1 cellular context compared by ENCODE assay signal in the genomic region with DNA sequence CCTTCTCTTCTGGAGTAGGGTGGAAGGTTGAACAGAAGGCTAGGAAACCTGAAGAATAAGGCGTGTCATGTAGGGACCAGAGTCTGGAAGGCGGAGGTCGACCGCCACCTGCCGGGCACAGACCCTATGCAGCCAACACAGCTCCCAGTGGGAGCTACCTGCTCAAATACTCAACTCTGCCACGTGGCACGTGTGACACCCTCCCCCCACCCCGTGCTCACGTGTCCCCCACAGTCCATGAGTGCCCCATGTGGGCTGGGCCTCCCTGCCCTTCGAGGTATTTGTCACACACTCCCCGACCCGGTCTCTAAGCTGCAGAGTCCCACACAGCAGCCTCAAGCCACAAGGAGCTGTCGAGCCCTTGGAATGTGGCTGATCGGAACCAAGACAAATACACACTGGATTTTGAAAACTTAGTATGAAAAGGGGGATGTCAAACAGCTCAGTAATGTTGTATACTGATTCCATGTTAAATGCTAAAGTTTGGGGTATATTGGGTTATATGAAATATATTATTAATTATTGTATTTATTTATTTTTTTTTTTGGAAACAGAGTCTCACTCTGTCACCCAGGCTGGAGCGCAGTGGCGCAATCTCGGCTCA.
TF ChIP-seq lines count a peak whose summit lies in the region.

No MANE protein-coding gene starts in this region.

TF ChIP-seq in HepG2, 621 proteins besides CTCF, POLR2A, EP300 and RAD21 (continued from another document and continues in another):
- TF ChIP-seq, protein P1, sequence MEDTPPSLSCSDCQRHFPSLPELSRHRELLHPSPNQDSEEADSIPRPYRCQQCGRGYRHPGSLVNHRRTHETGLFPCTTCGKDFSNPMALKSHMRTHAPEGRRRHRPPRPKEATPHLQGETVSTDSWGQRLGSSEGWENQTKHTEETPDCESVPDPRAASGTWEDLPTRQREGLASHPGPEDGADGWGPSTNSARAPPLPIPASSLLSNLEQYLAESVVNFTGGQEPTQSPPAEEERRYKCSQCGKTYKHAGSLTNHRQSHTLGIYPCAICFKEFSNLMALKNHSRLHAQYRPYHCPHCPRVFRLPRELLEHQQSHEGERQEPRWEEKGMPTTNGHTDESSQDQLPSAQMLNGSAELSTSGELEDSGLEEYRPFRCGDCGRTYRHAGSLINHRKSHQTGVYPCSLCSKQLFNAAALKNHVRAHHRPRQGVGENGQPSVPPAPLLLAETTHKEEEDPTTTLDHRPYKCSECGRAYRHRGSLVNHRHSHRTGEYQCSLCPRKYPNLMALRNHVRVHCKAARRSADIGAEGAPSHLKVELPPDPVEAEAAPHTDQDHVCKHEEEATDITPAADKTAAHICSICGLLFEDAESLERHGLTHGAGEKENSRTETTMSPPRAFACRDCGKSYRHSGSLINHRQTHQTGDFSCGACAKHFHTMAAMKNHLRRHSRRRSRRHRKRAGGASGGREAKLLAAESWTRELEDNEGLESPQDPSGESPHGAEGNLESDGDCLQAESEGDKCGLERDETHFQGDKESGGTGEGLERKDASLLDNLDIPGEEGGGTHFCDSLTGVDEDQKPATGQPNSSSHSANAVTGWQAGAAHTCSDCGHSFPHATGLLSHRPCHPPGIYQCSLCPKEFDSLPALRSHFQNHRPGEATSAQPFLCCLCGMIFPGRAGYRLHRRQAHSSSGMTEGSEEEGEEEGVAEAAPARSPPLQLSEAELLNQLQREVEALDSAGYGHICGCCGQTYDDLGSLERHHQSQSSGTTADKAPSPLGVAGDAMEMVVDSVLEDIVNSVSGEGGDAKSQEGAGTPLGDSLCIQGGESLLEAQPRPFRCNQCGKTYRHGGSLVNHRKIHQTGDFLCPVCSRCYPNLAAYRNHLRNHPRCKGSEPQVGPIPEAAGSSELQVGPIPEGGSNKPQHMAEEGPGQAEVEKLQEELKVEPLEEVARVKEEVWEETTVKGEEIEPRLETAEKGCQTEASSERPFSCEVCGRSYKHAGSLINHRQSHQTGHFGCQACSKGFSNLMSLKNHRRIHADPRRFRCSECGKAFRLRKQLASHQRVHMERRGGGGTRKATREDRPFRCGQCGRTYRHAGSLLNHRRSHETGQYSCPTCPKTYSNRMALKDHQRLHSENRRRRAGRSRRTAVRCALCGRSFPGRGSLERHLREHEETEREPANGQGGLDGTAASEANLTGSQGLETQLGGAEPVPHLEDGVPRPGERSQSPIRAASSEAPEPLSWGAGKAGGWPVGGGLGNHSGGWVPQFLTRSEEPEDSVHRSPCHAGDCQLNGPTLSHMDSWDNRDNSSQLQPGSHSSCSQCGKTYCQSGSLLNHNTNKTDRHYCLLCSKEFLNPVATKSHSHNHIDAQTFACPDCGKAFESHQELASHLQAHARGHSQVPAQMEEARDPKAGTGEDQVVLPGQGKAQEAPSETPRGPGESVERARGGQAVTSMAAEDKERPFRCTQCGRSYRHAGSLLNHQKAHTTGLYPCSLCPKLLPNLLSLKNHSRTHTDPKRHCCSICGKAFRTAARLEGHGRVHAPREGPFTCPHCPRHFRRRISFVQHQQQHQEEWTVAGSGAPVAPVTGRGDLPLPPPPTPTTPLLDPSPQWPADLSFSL (CRISPR knock-in tag; IDR thresholded peaks at IDR 0.05) = no peak
- TF ChIP-seq MAZ (IDR thresholded peaks at IDR 0.05; ENCODE audit: borderline replicate concordance, low read depth, low read length) (no peak), MAZ (CRISPR knock-in tag; IDR thresholded peaks at IDR 0.05; ENCODE audit: low read depth) (peak; percentile 68; the same call in 1 of the 2 replicates), ZNF761 (CRISPR knock-in tag; conservative IDR thresholded peaks at IDR 0.05) (0 out of 2 replicates have a peak, but pooled peaks have one; percentile 46), MAF1 (CRISPR knock-in tag; IDR thresholded peaks at IDR 0.05; ENCODE audit: borderline replicate concordance) (no peak), SMAD9 (CRISPR knock-in tag; IDR thresholded peaks at IDR 0.05) (0 out of 2 replicates have a peak, but pooled peaks have one; percentile 55), GATAD2A (CRISPR knock-in tag; IDR thresholded peaks at IDR 0.05) (peak; percentile 86), ARNT (IDR thresholded peaks at IDR 0.05) (no peak), ZNF225 (CRISPR knock-in tag; IDR thresholded peaks at IDR 0.05) (0 out of 2 replicates have a peak, but pooled peaks have one; percentile 35), KAT7 (CRISPR knock-in tag; IDR thresholded peaks at IDR 0.05; ENCODE audit: borderline replicate concordance) (no peak), MAFG (CRISPR knock-in tag; IDR thresholded peaks at IDR 0.05) (no peak), BRCA1 (CRISPR knock-in tag; IDR thresholded peaks at IDR 0.05) (no peak), ZNF781 (CRISPR knock-in tag; IDR thresholded peaks at IDR 0.05; ENCODE audit: borderline replicate concordance, not compliant biosample characterization) (peak; percentile 89), ZNF17 (CRISPR knock-in tag; IDR thresholded peaks at IDR 0.05) (no peak), NR2F1 (CRISPR knock-in tag; IDR thresholded peaks at IDR 0.05) (no peak), KDM4B (CRISPR knock-in tag; IDR thresholded peaks at IDR 0.05) (0 out of 2 replicates have a peak, but pooled peaks have one; percentile 65), MIER2 (CRISPR knock-in tag; IDR thresholded peaks at IDR 0.05) (peak; percentile 76), RFX3 (CRISPR knock-in tag; IDR thresholded peaks at IDR 0.05) (no peak), ZC3H13 (CRISPR knock-in tag; IDR thresholded peaks at IDR 0.05) (no peak), GATA4 (IDR thresholded peaks at IDR 0.05; ENCODE audit: borderline replicate concordance, low read depth) (no peak), ZFAT (CRISPR knock-in tag; conservative IDR thresholded peaks at IDR 0.05) (no peak), SSRP1 (CRISPR knock-in tag; IDR thresholded peaks at IDR 0.05) (no peak), ZFP37 (CRISPR knock-in tag; IDR thresholded peaks at IDR 0.05; ENCODE audit: borderline replicate concordance) (no peak), ELF4 (CRISPR knock-in tag; IDR thresholded peaks at IDR 0.05; ENCODE audit: borderline replicate concordance) (no peak), YY1 (IDR thresholded peaks at IDR 0.05; ENCODE audit: insufficient read depth, insufficient replicate concordance, low read depth, low read length) (no peak), BRD4 (CRISPR knock-in tag; IDR thresholded peaks at IDR 0.05) (no peak), ZNF567 (CRISPR knock-in tag; IDR thresholded peaks at IDR 0.05; ENCODE audit: borderline replicate concordance) (no peak), FLYWCH1 (CRISPR knock-in tag; IDR thresholded peaks at IDR 0.05) (0 out of 2 replicates have a peak, but pooled peaks have one; percentile 32)
- TF ChIP-seq, protein P2, sequence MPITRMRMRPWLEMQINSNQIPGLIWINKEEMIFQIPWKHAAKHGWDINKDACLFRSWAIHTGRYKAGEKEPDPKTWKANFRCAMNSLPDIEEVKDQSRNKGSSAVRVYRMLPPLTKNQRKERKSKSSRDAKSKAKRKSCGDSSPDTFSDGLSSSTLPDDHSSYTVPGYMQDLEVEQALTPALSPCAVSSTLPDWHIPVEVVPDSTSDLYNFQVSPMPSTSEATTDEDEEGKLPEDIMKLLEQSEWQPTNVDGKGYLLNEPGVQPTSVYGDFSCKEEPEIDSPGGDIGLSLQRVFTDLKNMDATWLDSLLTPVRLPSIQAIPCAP (CRISPR knock-in tag; IDR thresholded peaks at IDR 0.05; ENCODE audit: low read depth) = no peak
- TF ChIP-seq, protein P3, sequence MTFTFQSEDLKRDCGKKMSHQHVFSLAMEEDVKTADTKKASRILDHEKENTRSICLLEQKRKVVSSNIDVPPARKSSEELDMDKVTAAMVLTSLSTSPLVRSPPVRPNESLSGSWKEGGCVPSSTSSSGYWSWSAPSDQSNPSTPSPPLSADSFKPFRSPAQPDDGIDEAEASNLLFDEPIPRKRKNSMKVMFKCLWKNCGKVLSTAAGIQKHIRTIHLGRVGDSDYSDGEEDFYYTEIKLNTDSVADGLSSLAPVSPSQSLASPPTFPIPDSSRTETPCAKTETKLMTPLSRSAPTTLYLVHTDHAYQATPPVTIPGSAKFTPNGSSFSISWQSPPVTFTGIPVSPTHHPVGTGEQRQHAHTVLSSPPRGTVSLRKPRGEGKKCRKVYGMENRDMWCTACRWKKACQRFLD (CRISPR knock-in tag; IDR thresholded peaks at IDR 0.05; ENCODE audit: borderline replicate concordance) = no peak; the same call in 1 of the 2 replicates
- TF ChIP-seq, protein P4, sequence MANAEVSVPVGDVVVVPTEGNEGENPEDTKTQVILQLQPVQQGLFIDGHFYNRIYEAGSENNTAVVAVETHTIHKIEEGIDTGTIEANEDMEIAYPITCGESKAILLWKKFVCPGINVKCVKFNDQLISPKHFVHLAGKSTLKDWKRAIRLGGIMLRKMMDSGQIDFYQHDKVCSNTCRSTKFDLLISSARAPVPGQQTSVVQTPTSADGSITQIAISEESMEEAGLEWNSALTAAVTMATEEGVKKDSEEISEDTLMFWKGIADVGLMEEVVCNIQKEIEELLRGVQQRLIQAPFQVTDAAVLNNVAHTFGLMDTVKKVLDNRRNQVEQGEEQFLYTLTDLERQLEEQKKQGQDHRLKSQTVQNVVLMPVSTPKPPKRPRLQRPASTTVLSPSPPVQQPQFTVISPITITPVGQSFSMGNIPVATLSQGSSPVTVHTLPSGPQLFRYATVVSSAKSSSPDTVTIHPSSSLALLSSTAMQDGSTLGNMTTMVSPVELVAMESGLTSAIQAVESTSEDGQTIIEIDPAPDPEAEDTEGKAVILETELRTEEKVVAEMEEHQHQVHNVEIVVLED (CRISPR knock-in tag; IDR thresholded peaks at IDR 0.05; ENCODE audit: borderline replicate concordance) = no peak
- TF ChIP-seq, protein P5, sequence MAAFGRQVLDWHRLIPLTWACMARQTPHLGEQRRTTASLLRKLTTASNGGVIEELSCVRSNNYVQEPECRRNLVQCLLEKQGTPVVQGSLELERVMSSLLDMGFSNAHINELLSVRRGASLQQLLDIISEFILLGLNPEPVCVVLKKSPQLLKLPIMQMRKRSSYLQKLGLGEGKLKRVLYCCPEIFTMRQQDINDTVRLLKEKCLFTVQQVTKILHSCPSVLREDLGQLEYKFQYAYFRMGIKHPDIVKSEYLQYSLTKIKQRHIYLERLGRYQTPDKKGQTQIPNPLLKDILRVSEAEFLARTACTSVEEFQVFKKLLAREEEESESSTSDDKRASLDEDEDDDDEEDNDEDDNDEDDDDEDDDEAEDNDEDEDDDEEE (CRISPR knock-in tag; IDR thresholded peaks at IDR 0.05) = no peak
- TF ChIP-seq, protein P6, sequence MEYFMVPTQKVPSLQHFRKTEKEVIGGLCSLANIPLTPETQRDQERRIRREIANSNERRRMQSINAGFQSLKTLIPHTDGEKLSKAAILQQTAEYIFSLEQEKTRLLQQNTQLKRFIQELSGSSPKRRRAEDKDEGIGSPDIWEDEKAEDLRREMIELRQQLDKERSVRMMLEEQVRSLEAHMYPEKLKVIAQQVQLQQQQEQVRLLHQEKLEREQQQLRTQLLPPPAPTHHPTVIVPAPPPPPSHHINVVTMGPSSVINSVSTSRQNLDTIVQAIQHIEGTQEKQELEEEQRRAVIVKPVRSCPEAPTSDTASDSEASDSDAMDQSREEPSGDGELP (IDR thresholded peaks at IDR 0.05; ENCODE audit: borderline replicate concordance, low read depth) = no peak; the same call in 1 of the 2 replicates
- TF ChIP-seq, protein P7, sequence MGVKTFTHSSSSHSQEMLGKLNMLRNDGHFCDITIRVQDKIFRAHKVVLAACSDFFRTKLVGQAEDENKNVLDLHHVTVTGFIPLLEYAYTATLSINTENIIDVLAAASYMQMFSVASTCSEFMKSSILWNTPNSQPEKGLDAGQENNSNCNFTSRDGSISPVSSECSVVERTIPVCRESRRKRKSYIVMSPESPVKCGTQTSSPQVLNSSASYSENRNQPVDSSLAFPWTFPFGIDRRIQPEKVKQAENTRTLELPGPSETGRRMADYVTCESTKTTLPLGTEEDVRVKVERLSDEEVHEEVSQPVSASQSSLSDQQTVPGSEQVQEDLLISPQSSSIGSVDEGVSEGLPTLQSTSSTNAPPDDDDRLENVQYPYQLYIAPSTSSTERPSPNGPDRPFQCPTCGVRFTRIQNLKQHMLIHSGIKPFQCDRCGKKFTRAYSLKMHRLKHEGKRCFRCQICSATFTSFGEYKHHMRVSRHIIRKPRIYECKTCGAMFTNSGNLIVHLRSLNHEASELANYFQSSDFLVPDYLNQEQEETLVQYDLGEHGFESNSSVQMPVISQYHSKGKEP (CRISPR knock-in tag; IDR thresholded peaks at IDR 0.05) = peak; percentile 45; the same call in 1 of the 2 replicates
- TF ChIP-seq, protein P8, sequence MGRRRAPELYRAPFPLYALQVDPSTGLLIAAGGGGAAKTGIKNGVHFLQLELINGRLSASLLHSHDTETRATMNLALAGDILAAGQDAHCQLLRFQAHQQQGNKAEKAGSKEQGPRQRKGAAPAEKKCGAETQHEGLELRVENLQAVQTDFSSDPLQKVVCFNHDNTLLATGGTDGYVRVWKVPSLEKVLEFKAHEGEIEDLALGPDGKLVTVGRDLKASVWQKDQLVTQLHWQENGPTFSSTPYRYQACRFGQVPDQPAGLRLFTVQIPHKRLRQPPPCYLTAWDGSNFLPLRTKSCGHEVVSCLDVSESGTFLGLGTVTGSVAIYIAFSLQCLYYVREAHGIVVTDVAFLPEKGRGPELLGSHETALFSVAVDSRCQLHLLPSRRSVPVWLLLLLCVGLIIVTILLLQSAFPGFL (CRISPR knock-in tag; IDR thresholded peaks at IDR 0.05) = no peak
- TF ChIP-seq, protein P9, sequence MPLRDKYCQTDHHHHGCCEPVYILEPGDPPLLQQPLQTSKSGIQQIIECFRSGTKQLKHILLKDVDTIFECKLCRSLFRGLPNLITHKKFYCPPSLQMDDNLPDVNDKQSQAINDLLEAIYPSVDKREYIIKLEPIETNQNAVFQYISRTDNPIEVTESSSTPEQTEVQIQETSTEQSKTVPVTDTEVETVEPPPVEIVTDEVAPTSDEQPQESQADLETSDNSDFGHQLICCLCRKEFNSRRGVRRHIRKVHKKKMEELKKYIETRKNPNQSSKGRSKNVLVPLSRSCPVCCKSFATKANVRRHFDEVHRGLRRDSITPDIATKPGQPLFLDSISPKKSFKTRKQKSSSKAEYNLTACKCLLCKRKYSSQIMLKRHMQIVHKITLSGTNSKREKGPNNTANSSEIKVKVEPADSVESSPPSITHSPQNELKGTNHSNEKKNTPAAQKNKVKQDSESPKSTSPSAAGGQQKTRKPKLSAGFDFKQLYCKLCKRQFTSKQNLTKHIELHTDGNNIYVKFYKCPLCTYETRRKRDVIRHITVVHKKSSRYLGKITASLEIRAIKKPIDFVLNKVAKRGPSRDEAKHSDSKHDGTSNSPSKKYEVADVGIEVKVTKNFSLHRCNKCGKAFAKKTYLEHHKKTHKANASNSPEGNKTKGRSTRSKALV (CRISPR knock-in tag; IDR thresholded peaks at IDR 0.05) = no peak
- TF ChIP-seq, protein P10, sequence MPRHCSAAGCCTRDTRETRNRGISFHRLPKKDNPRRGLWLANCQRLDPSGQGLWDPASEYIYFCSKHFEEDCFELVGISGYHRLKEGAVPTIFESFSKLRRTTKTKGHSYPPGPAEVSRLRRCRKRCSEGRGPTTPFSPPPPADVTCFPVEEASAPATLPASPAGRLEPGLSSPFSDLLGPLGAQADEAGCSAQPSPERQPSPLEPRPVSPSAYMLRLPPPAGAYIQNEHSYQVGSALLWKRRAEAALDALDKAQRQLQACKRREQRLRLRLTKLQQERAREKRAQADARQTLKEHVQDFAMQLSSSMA (CRISPR knock-in tag; IDR thresholded peaks at IDR 0.05) = no peak
